In the genomic region with DNA sequence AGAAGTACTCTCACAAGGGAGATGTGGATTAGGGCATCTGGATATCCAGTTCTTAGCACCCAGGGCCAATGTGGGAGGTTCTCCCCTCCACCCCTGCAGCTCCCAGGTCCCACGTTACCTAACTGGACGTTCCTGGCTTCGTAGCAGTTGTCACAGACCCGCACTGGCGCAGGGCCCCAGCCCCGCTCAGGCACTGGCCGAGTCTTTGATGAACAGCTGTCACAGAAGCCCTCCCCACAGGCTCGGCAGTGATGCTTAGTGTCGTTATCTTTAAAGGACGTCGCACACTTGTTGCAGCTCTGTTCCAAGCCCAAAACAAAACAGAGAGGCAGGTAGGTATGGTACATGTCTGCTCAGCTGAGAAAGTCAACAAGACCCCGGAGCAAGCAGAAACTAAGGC, we compare ENCODE assay signal across 36 cellular contexts.
"Had no signal": no experiment of that assay in that cellular context is flagged by ENCODE, and none has a peak within 500 bp of the region (broad histone marks: within the 10 kb centered on the region; RNA-seq: fewer than 3 reads in every experiment).

No MANE protein-coding gene starts in this region.

- FAIRE-seq: astrocyte, TTC549 had no signal

- H3K4me3 ChIP-seq: adrenal gland, body of pancreas, breast epithelium, cardiac muscle cell had no signal

- ATAC-seq: activated CD8-positive, alpha-beta T cell treated with anti-CD3 and anti-CD28 coated beads for 36 hours; activated naive CD4-positive, alpha-beta T cell treated with anti-CD3 and anti-CD28 coated beads, Interleukin-2, amount 50 U/mL, for 72 hours; activated T-cell treated with anti-CD3 and anti-CD28 coated beads, Interleukin-2, amount 50 U/mL, for 4 hours; activated T-cell treated with anti-CD3 and anti-CD28 coated beads, Interleukin-2, amount 50 U/mL, for 72 hours; activated T-helper 17 cell treated with anti-CD3 and anti-CD28 coated beads, Interleukin-2, amount 50 U/mL, for 72 hours; body of pancreas had no signal

- H3K27me3 ChIP-seq: adrenal gland, body of pancreas, brain microvascular endothelial cell, breast epithelium, cardiac muscle cell had no signal

- H3K4me1 ChIP-seq: body of pancreas, breast epithelium had no signal

- H3K27ac ChIP-seq: adrenal gland, body of pancreas, brain microvascular endothelial cell, breast epithelium, cardiac muscle cell, VCaP had no signal

- DNase-seq: activated B cell treated with CpG ODN at 0.5 μM for 24 hours; activated CD4-positive, alpha-beta memory T cell treated with anti-CD3 and anti-CD28 coated beads for 36 hours; activated CD4-positive, alpha-beta T cell treated with anti-CD3 and anti-CD28 coated beads for 4 hours; activated CD4-positive, alpha-beta T cell treated with anti-CD3 and anti-CD28 coated beads, Interleukin-2, amount 10 ng/mL, durations not matched to agents 24 days and 14 days; activated CD4-positive, alpha-beta T cell treated with anti-CD3 and anti-CD28 coated beads, Interleukin-2, amount 50 U/mL, for 1 hour; activated CD4-positive, alpha-beta T cell treated with anti-CD3 and anti-CD28 coated beads, Interleukin-2, amount 50 U/mL, for 4 hours; activated CD4-positive, CD25-positive, alpha-beta regulatory T cell treated with anti-CD3 and anti-CD28 coated beads, Interleukin-2, amount 50 U/mL, for 72 hours; activated CD8-positive, alpha-beta memory T cell treated with anti-CD3 and anti-CD28 coated beads, Interleukin-2, amount 50 U/mL, for 4 hours; activated CD8-positive, alpha-beta T cell treated with anti-CD3 and anti-CD28 coated beads for 36 hours; activated effector memory CD4-positive, alpha-beta T cell treated with anti-CD3 and anti-CD28 coated beads, Interleukin-2, amount 50 U/mL, for 16 hours; activated gamma-delta T cell treated with Interleukin-2 at 50 U/mL for 16 hours; activated naive CD4-positive, alpha-beta T cell; activated naive CD4-positive, alpha-beta T cell treated with anti-CD3 and anti-CD28 coated beads for 36 hours; activated naive CD4-positive, alpha-beta T cell treated with anti-CD3 and anti-CD28 coated beads, Interleukin-2, amount 50 U/mL, for 16 hours; activated naive CD8-positive, alpha-beta T cell treated with anti-CD3 and anti-CD28 coated beads for 36 hours; activated T-cell treated with anti-CD3 and anti-CD28 coated beads for 4 hours; activated T-cell treated with anti-CD3 and anti-CD28 coated beads, Interleukin-2, amount 50 U/mL, for 1 hour; activated T-cell treated with anti-CD3 and anti-CD28 coated beads, Interleukin-2, amount 50 U/mL, for 4 hours; activated T-cell treated with anti-CD3 and anti-CD28 coated beads, Interleukin-2, amount 50 U/mL, for 72 hours; adrenal gland; amniotic stem cell; aorta; body of pancreas; brain microvascular endothelial cell; caudate nucleus; cerebellar nuclear complex; T-helper 1 cell; T-helper 2 cell; T-helper 9 cell had no signal

- H3K9me3 ChIP-seq: adrenal gland, body of pancreas, breast epithelium had no signal
